ENCODE assay signal across 9 cellular contexts in the genomic region with DNA sequence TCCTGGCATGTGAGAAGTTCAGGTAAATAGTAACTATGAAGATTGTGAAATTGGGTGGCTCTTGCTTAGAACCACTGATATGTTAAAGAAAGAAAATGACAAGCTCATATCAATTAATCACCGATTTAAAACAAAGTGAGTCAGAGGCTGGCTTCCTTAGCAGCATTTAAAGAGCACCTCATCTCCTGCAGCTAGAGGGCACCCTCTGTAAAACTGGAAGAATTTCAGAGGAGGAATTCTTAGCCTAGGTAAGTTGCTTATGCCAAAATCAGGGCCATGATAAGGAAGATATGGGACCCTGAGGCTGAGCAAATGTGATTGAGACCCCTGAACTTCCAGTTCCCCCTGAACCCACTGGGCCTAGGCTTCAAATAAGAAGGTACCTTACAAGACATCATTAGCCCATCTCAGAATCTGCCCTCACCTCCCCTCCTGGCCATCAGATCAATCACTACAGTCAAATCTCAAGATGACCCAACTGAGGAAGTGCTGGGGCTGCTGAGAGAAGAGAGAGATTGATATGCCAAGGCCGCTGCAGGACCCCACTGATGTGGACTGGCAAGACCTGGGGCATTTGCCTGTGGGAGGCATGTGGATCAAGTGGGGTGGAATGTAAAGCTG. TPM values are rescaled to one million over a fixed set of nuclear protein-coding genes. Genes with fewer than 3 reads are reported as not detected.
DNase-seq lines count a peak whose midpoint lies in the region; ATAC-seq, FAIRE-seq and TF ChIP-seq lines count a peak whose summit lies in the region.
"Had no signal": no experiment of that assay in that cellular context is flagged by ENCODE, and none has a peak within 500 bp of the region (broad histone marks: within the 10 kb centered on the region; RNA-seq: fewer than 3 reads in every experiment).

No MANE protein-coding gene starts in this region.

- H3K36me3 ChIP-seq in keratinocyte (ENCODE audit: control insufficient read depth in 2 of 2, extremely low read depth in 1 of 2, insufficient read depth in 2 of 2, low read length in 2 of 2) = no peaks in the 10 kb centered on the region
- H3K36me3 ChIP-seq: BLaER1 had no signal

- dilution Hi-C loops in keratinocyte (cut with MboI; ENCODE audit: extremely low pct_ligation_motif_present, low sequenced_read_pairs) = no loop called here

- peak; percentile 71 for FAIRE-seq in keratinocyte (lab: Jason Lieb, UNC)

- H4K20me1 ChIP-seq in keratinocyte (ENCODE audit: control insufficient read depth, extremely low read depth, insufficient read depth, low read length) = no peaks in the 10 kb centered on the region
- H4K20me1 ChIP-seq: BLaER1 had no signal

- no peak overlapping the region for H3K4me2 ChIP-seq in keratinocyte (ENCODE audit: control insufficient read depth, extremely low read depth, insufficient read depth, low read depth, low read length)
- H3K4me2 ChIP-seq: BLaER1 had no signal

- TF ChIP-seq CTCF in keratinocyte (optimal IDR thresholded peaks at IDR 0.05 in 1 of 3, IDR thresholded peaks at IDR 0.05 in 1 of 3, conservative IDR thresholded peaks at IDR 0.05 in 1 of 3; ENCODE audit: extremely low read depth in 1 of 3, insufficient read depth in 2 of 3, low read length in 3 of 3) = peak; percentile 58 to 74 (median 59)

- no peaks in the 10 kb centered on the region for H3K79me2 ChIP-seq in keratinocyte (ENCODE audit: control insufficient read depth, insufficient read depth, low read length)

- peaks cover 17% of the 10 kb centered on the region for H3K4me1 ChIP-seq in keratinocyte (ENCODE audit: control insufficient read depth, extremely low read depth, insufficient read depth, low read length)
- H3K4me1 ChIP-seq: BLaER1 had no signal

- H3K9me3 ChIP-seq in keratinocyte (ENCODE audit: control insufficient read depth, low read depth, low read length) = no peaks in the 10 kb centered on the region
- H3K9me3 ChIP-seq: BLaER1 had no signal

- no peak overlapping the region for H3K27ac ChIP-seq in keratinocyte (ENCODE audit: control insufficient read depth, insufficient read depth, low read length)
- H3K27ac ChIP-seq: BLaER1 had no signal

- no peak for ATAC-seq in HG02852 (IDR thresholded peaks at IDR 0.05; ENCODE audit: unreplicated experiment)

- H3K4me3 ChIP-seq in keratinocyte (ENCODE audit: control insufficient read depth in 2 of 3, extremely low read depth in 1 of 3, insufficient read depth in 2 of 3, low read depth in 1 of 3, low read length in 3 of 3) = no peak overlapping the region
- H3K4me3 ChIP-seq: BLaER1 had no signal

- no peak overlapping the region for H3K9ac ChIP-seq in keratinocyte (ENCODE audit: control insufficient read depth, extremely low read depth, insufficient read depth, low read length)
- H3K9ac ChIP-seq: BLaER1 had no signal

- peaks cover 2% of the 10 kb centered on the region for H3K27me3 ChIP-seq in keratinocyte (ENCODE audit: control insufficient read depth, extremely low read depth, insufficient read depth, low read length)
- H3K27me3 ChIP-seq: BLaER1 had no signal

- no peaks in the 10 kb centered on the region for H3K9me1 ChIP-seq in keratinocyte (ENCODE audit: control insufficient read depth, extremely low read depth, insufficient read depth, low read length)

- DNase-seq in NCI-H2107 treated with DMSO at 0.1 percent for 48 hours (lab: John Stamatoyannopoulos, UW; ENCODE audit: unreplicated experiment) (peak; percentile 0), NCI-H2107 (lab: John Stamatoyannopoulos, UW) (no peak), NAMALWA (ENCODE audit: low spot score) (peak; percentile 34), keratinocyte (ENCODE audit: low read depth, low spot score) (peak; percentile 53), SHP77 (lab: John Stamatoyannopoulos, UW) (no peak), HK-2 (ENCODE audit: unreplicated experiment) (no peak)
- DNase-seq in activated naive CD4-positive, alpha-beta T cell treated with anti-CD3 and anti-CD28 coated beads, Interleukin-2, amount 50 U/mL, for 16 hours = peak; percentile 53

- no peak overlapping the region for H2AFZ ChIP-seq in keratinocyte (ENCODE audit: control insufficient read depth, low read length)

RNA-seq across cellular contexts. Expression of gene CD3E, which starts 8.6 kb away (rescaled TPM):
- polyA plus RNA-seq in keratinocyte = 0.06 TPM in 1 of 3 replicates, not detected in the others
- polyA plus RNA-seq in keratinocyte (2011; ENCODE audit: low read depth) = not detected
- 0.05 TPM in 1 of 2 replicates, not detected in the other for polyA plus RNA-seq in keratinocyte (2011; cell fraction: cytosol; rRNA removed)
- polyA plus RNA-seq in keratinocyte (2011; cell fraction: nucleus; rRNA removed) = not detected in 2 replicates
- polyA plus RNA-seq in keratinocyte (2012; ENCODE audit: low replicate concordance) = not detected in 2 replicates
- polyA minus RNA-seq in keratinocyte = not detected in 3 replicates
- not detected for polyA minus RNA-seq in keratinocyte (2011; cell fraction: cytosol; rRNA and poly(A)+ RNA removed)
- polyA minus RNA-seq in keratinocyte (2011; cell fraction: nucleus; rRNA and poly(A)+ RNA removed) = not detected in 2 replicates

RNA-seq across cellular contexts. Expression of gene MPZL2, which starts 31.8 kb away (rescaled TPM):
- 98.4 to 237 TPM (median 225 TPM) in 3 replicates for polyA plus RNA-seq in keratinocyte
- polyA plus RNA-seq in keratinocyte (2011; ENCODE audit: low read depth) = 134 TPM
- 87.1 and 146 TPM in 2 replicates for polyA plus RNA-seq in keratinocyte (2011; cell fraction: cytosol; rRNA removed)
- 339 and 411 TPM in 2 replicates for polyA plus RNA-seq in keratinocyte (2011; cell fraction: nucleus; rRNA removed)
- polyA plus RNA-seq in keratinocyte (2012; ENCODE audit: low replicate concordance) = 71.5 and 238 TPM in 2 replicates
- polyA minus RNA-seq in keratinocyte = 55.0 to 191 TPM (median 149 TPM) in 3 replicates
- polyA minus RNA-seq in keratinocyte (2011; cell fraction: cytosol; rRNA and poly(A)+ RNA removed) = 65.0 TPM
- 162 and 267 TPM in 2 replicates for polyA minus RNA-seq in keratinocyte (2011; cell fraction: nucleus; rRNA and poly(A)+ RNA removed)

RNA-seq across cellular contexts. Expression of gene MPZL3, which starts 43.8 kb away (rescaled TPM):
- polyA plus RNA-seq in keratinocyte = 6.3 to 7.9 TPM (median 6.5 TPM) in 3 replicates
- polyA plus RNA-seq in keratinocyte (2011; ENCODE audit: low read depth) = 24.1 TPM
- polyA plus RNA-seq in keratinocyte (2011; cell fraction: cytosol; rRNA removed) = 3.1 and 6.0 TPM in 2 replicates
- 9.7 and 13.9 TPM in 2 replicates for polyA plus RNA-seq in keratinocyte (2011; cell fraction: nucleus; rRNA removed)
- polyA plus RNA-seq in keratinocyte (2012; ENCODE audit: low replicate concordance) = 6.6 and 40.8 TPM in 2 replicates
- 7.3 to 24.1 TPM (median 20.5 TPM) in 3 replicates for polyA minus RNA-seq in keratinocyte
- polyA minus RNA-seq in keratinocyte (2011; cell fraction: cytosol; rRNA and poly(A)+ RNA removed) = 5.9 TPM
- polyA minus RNA-seq in keratinocyte (2011; cell fraction: nucleus; rRNA and poly(A)+ RNA removed) = 16.0 and 23.6 TPM in 2 replicates

RNA-seq across cellular contexts. Expression of gene CD3D, which starts 46.6 kb away (rescaled TPM):
- polyA plus RNA-seq in keratinocyte = not detected in 3 replicates
- not detected for polyA plus RNA-seq in keratinocyte (2011; ENCODE audit: low read depth)
- not detected in 2 replicates for polyA plus RNA-seq in keratinocyte (2011; cell fraction: cytosol; rRNA removed)
- not detected in 2 replicates for polyA plus RNA-seq in keratinocyte (2011; cell fraction: nucleus; rRNA removed)
- polyA plus RNA-seq in keratinocyte (2012; ENCODE audit: low replicate concordance) = not detected in 2 replicates
- not detected in 3 replicates for polyA minus RNA-seq in keratinocyte
- not detected for polyA minus RNA-seq in keratinocyte (2011; cell fraction: cytosol; rRNA and poly(A)+ RNA removed)
- not detected in 2 replicates for polyA minus RNA-seq in keratinocyte (2011; cell fraction: nucleus; rRNA and poly(A)+ RNA removed)

RNA-seq across cellular contexts. Expression of gene CD3G, which starts 48.2 kb away (rescaled TPM):
- polyA plus RNA-seq in keratinocyte = not detected in 3 replicates
- polyA plus RNA-seq in keratinocyte (2011; ENCODE audit: low read depth) = not detected
- polyA plus RNA-seq in keratinocyte (2011; cell fraction: cytosol; rRNA removed) = not detected in 2 replicates
- not detected in 2 replicates for polyA plus RNA-seq in keratinocyte (2011; cell fraction: nucleus; rRNA removed)
- not detected in 2 replicates for polyA plus RNA-seq in keratinocyte (2012; ENCODE audit: low replicate concordance)
- not detected in 3 replicates for polyA minus RNA-seq in keratinocyte
- polyA minus RNA-seq in keratinocyte (2011; cell fraction: cytosol; rRNA and poly(A)+ RNA removed) = not detected
- not detected in 2 replicates for polyA minus RNA-seq in keratinocyte (2011; cell fraction: nucleus; rRNA and poly(A)+ RNA removed)

Comparison
In these comparisons a context has a peak if more than half of its experiments do, and no peak if none do; other contexts are left out.
1. DNase-seq: peak in NCI-H2107 treated with DMSO at 0.1 percent for 48 hours (single experiment), NAMALWA (single experiment), activated naive CD4-positive, alpha-beta T cell treated with anti-CD3 and anti-CD28 coated beads, Interleukin-2, amount 50 U/mL, for 16 hours (single experiment) and keratinocyte (single experiment); none in NCI-H2107 (single experiment), SHP77 (0 of 2) and HK-2 (single experiment).